7 cellular contexts compared by ENCODE assay signal in genomic region chr21:45294509-45295291, GRCh38. TPM values are rescaled to one million over a fixed set of nuclear protein-coding genes. Genes with fewer than 3 reads are reported as not detected.
DNase-seq lines count a peak whose midpoint lies in the region; ATAC-seq and TF ChIP-seq lines count a peak whose summit lies in the region.

No MANE protein-coding gene starts in this region.

- ATAC-seq in left lung (peak; percentile 61), HG02970 (IDR thresholded peaks at IDR 0.05; ENCODE audit: low FRiP score, unreplicated experiment) (no peak)
- no peak for ATAC-seq in naive thymus-derived CD8-positive, alpha-beta T cell

- no peaks in the 10 kb centered on the region for H3K27me3 Mint-ChIP-seq in chondrocyte (ENCODE audit: low read depth)
- peaks cover 0 to 8% (median 0%) of the 10 kb centered on the region in 5 donors for H3K27me3 Mint-ChIP-seq in naive thymus-derived CD8-positive, alpha-beta T cell

- H3K9me2 ChIP-seq in Karpas-422 (replicated peaks; ENCODE audit: insufficient read depth, low read length): no peaks in the 10 kb centered on the region

- H3K79me2 ChIP-seq in Karpas-422 (ENCODE audit: low read length): no peaks in the 10 kb centered on the region

- H3K9me3 ChIP-seq in left lung (no peaks in the 10 kb centered on the region), Karpas-422 (ENCODE audit: low read length) (no peaks in the 10 kb centered on the region)

- intact Hi-C loops in left lung (cut with DNase I): no loop called here

- H3K27ac Mint-ChIP-seq in chondrocyte (ENCODE audit: unreplicated experiment): peak overlapping the region; percentile 99
- peak overlapping the region in 5 of 10 donors; percentile 7 to 80 (median 69) for H3K27ac Mint-ChIP-seq in naive thymus-derived CD8-positive, alpha-beta T cell

- H4K20me1 ChIP-seq in Karpas-422 (ENCODE audit: insufficient read depth, low read depth, low read length): no peaks in the 10 kb centered on the region

- no peaks in the 10 kb centered on the region for H3K36me3 ChIP-seq in left lung
- H3K36me3 ChIP-seq in Karpas-422 (ENCODE audit: insufficient read depth, low read length): no peaks in the 10 kb centered on the region

- H3K27ac ChIP-seq in left lung (peak overlapping the region; percentile 83 to 91), temporal lobe (ENCODE audit: low read depth, low read length) (peak overlapping the region; percentile 78), Karpas-422 (ENCODE audit: low read length) (no peak overlapping the region)

- H2AFZ ChIP-seq in Karpas-422 (ENCODE audit: low read length): no peak overlapping the region

- H3K27me3 ChIP-seq in left lung (no peaks in the 10 kb centered on the region), Karpas-422 (ENCODE audit: low read length) (no peaks in the 10 kb centered on the region)

- H3K4me3 Mint-ChIP-seq in chondrocyte (ENCODE audit: unreplicated experiment): peak overlapping the region; percentile 62
- H3K4me3 Mint-ChIP-seq in naive thymus-derived CD8-positive, alpha-beta T cell: peak overlapping the region in 5 of 10 donors; percentile 11 to 54 (median 33)

- DNase-seq in HuH-7 (ENCODE audit: low spot score) (peak; percentile 67), chondrocyte (ENCODE audit: low spot score) (peak; percentile 93), left lung (peak; percentile 80 to 81), Karpas-422 (no peak)
- DNase-seq in naive thymus-derived CD8-positive, alpha-beta T cell: no peak

- H3K4me1 ChIP-seq in left lung (peaks cover 31 to 34% of the 10 kb centered on the region in 2 donors), Karpas-422 (ENCODE audit: low read length) (no peaks in the 10 kb centered on the region)

- TF ChIP-seq CTCF in chondrocyte (IDR thresholded peaks at IDR 0.05): no peak
- TF ChIP-seq CTCF in left lung (IDR thresholded peaks at IDR 0.05): no peak

- H3K36me3 Mint-ChIP-seq in chondrocyte (ENCODE audit: low read depth): peaks cover 3% of the 10 kb centered on the region
- H3K36me3 Mint-ChIP-seq in naive thymus-derived CD8-positive, alpha-beta T cell: peaks cover 0 to 11% (median 0%) of the 10 kb centered on the region in 3 donors

- POLR2A ChIA-PET in naive thymus-derived CD8-positive, alpha-beta T cell (lab: Charles Lee): interaction anchor here (2.5 kb wide), 1 partner anchor 146 kb away, joined by 12 read pairs; no protein-coding TSS in a partner anchor

- H3K9ac ChIP-seq in Karpas-422 (ENCODE audit: low read length): no peak overlapping the region

- no peak overlapping the region for H3K4me2 ChIP-seq in Karpas-422 (ENCODE audit: low read depth, low read length, poor library complexity, severe bottlenecking)

- peaks cover 9% of the 10 kb centered on the region for H3K9me3 Mint-ChIP-seq in chondrocyte (ENCODE audit: low read depth)
- H3K9me3 Mint-ChIP-seq in naive thymus-derived CD8-positive, alpha-beta T cell: no peaks in the 10 kb centered on the region

- H3K4me3 ChIP-seq in left lung: peak overlapping the region in 1 of 2 donors; percentile 7
- H3K4me3 ChIP-seq in Karpas-422 (ENCODE audit: low read length): no peak overlapping the region

- peaks cover 91% of the 10 kb centered on the region for H3K4me1 Mint-ChIP-seq in chondrocyte (ENCODE audit: low read depth)
- peaks cover 8 to 30% (median 25%) of the 10 kb centered on the region in 4 donors for H3K4me1 Mint-ChIP-seq in naive thymus-derived CD8-positive, alpha-beta T cell

RNA-seq across cellular contexts. Expression of gene POFUT2, which starts 7.0 kb away (rescaled TPM):
- 59.9 to 73.6 TPM (median 72.4 TPM) in 3 replicates for total RNA-seq in chondrocyte
- 10 to 100 TPM; 31.6 to 35.1 TPM for total RNA-seq in left lung
- 7.4 TPM for total RNA-seq in temporal lobe
- 10 to 100 TPM; 37.4 to 44.7 TPM for total RNA-seq in naive thymus-derived CD8-positive, alpha-beta T cell
- 1 to 10 TPM; 2.7 to 5.5 (median 3.5) TPM for polyA plus RNA-seq in naive thymus-derived CD8-positive, alpha-beta T cell
- 10.5 and 18.0 TPM in 2 replicates for total RNA-seq in Karpas-422 (2014; rRNA removed; shearing (Covaris generic); ENCODE audit: low replicate concordance)

Comparison
In these comparisons a context has a peak if more than half of its experiments do, and no peak if none do; other contexts are left out.
1. DNase-seq: peak in HuH-7 (single experiment), chondrocyte (single experiment) and left lung (2 of 2); none in naive thymus-derived CD8-positive, alpha-beta T cell (0 of 10) and Karpas-422 (single experiment).